In genomic region chr10:100738055-100738827, GRCh38 we compare ENCODE assay signal across 1 cellular context.
TF ChIP-seq lines count a peak whose summit lies in the region.

No MANE protein-coding gene starts in this region.

TF ChIP-seq in HepG2, 621 proteins besides CTCF, POLR2A, EP300 and RAD21:
- 0 out of 2 replicates have a peak, but pooled peaks have one; percentile 18 for TF ChIP-seq ZNF770 (CRISPR knock-in tag; IDR thresholded peaks at IDR 0.05)
- TF ChIP-seq CBX2 (IDR thresholded peaks at IDR 0.05; ENCODE audit: low read depth, low read length) = peak; percentile 84
- no peak for TF ChIP-seq CBX2 (CRISPR knock-in tag; IDR thresholded peaks at IDR 0.05; ENCODE audit: low read depth)
- no peak for TF ChIP-seq ESRRA (CRISPR knock-in tag; IDR thresholded peaks at IDR 0.05; ENCODE audit: low read depth)
